ENCODE assay signal across 11 cellular contexts in the genomic region with DNA sequence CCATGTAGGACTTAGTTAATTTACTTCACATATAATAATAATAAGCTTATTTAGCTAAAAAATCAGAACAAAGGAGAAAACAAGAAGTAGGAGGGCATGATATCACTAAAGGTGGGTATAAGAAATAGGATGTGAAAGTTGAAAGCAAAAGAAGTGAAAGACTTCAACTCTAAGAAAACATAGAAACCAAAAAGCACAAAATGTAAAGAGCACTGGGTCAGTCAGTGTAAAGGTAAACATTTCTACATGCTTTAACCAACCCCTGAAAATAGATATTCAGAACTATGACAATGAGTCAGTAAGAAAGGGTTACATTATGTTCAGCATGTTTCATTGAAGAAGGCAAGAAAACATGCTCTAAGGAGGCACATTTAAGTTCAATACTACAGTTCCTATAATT.
DNase-seq lines count a peak whose midpoint lies in the region; ATAC-seq, FAIRE-seq and TF ChIP-seq lines count a peak whose summit lies in the region.
"Had no signal": no experiment of that assay in that cellular context is flagged by ENCODE, and none has a peak within 500 bp of the region (broad histone marks: within the 10 kb centered on the region; RNA-seq: fewer than 3 reads in every experiment).

No MANE protein-coding gene starts in this region.

- intact Hi-C loops in left lung (cut with DNase I), result no loop called here
- intact Hi-C loops in ovary (cut with DNase I), result no loop called here

- no peaks in the 10 kb centered on the region for H3K27me3 ChIP-seq in left lung
- no peaks in the 10 kb centered on the region for H3K27me3 ChIP-seq in ovary

- H3K4me3 ChIP-seq in left lung, result no peak overlapping the region
- no peak overlapping the region for H3K4me3 ChIP-seq in ovary
- H3K4me3 ChIP-seq: lung had no signal

- ATAC-seq in GM19397 (IDR thresholded peaks at IDR 0.05; ENCODE audit: unreplicated experiment) (peak; percentile 90), HG02763 (IDR thresholded peaks at IDR 0.05; ENCODE audit: unreplicated experiment) (peak; percentile 86), HG03460 (IDR thresholded peaks at IDR 0.05; ENCODE audit: unreplicated experiment) (peak; percentile 89), left lung (no peak)

- TF ChIP-seq EP300 in ovary (IDR thresholded peaks at IDR 0.05), result no peak

- H3K9me3 ChIP-seq in left lung (no peaks in the 10 kb centered on the region), ovary (no peaks in the 10 kb centered on the region)

- TF ChIP-seq POLR2A in GM12892 (IDR thresholded peaks at IDR 0.05; ENCODE audit: low read depth, low read length) (no peak), ovary (IDR thresholded peaks at IDR 0.05) (no peak)

- TF ChIP-seq CTCF in left lung (IDR thresholded peaks at IDR 0.05) (no peak), ovary (IDR thresholded peaks at IDR 0.05) (no peak)

- no peak overlapping the region for H3K27ac ChIP-seq in left lung
- H3K27ac ChIP-seq in ovary, result no peak overlapping the region

- FAIRE-seq in GM12892 (lab: Jason Lieb, UNC), result peak; percentile 65
- no peak for FAIRE-seq in urothelium cell line (lab: Jason Lieb, UNC)

- H3K36me3 ChIP-seq in left lung (peaks cover 0 to 27% of the 10 kb centered on the region in 2 donors), ovary (no peaks in the 10 kb centered on the region)

- H3K4me1 ChIP-seq in left lung (no peaks in the 10 kb centered on the region), ovary (ENCODE audit: insufficient read depth) (no peaks in the 10 kb centered on the region)

- DNase-seq in GM12892 (ENCODE audit: insufficient read length) (peak; percentile 14), left lung (no peak), dedifferentiated amniotic fluid mesenchymal stem cell (ENCODE audit: extremely low spot score) (no peak), ovary (no peak), urothelium cell line (ENCODE audit: low spot score) (no peak)
- DNase-seq: effector CD4-positive, alpha-beta T cell; head of caudate nucleus had no signal
